Comparison of ENCODE assay signal across 1 cellular context in the genomic region with DNA sequence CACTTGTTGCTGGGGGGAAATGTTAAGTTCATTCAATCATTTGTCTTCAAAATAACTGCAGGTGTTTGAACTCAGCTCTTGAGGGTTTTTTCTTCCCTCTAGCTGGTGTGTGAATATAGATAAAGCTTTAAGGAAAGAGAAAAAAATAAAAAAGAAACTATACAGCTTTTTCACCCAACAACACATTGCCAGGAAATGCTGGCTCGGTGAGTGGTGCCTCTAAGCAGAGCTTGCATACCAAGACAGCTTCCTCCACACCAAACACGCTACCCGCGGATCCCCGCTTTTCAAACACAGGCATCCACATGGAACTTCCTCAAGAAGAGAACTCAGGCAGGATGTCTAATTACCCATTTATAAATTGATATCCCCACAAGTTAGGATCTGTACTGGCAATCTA.
TF ChIP-seq lines count a peak whose summit lies in the region.

No MANE protein-coding gene starts in this region.

TF ChIP-seq in IMR-90, 13 proteins besides CTCF, POLR2A, EP300 and RAD21 (continued from another document):
- TF ChIP-seq RFX5 (IDR thresholded peaks at IDR 0.05; ENCODE audit: low read depth, low read length), result 0 out of 2 replicates have a peak, but pooled peaks have one; percentile 29
